In genomic region chr19:44903602-44904425, GRCh38 we compare ENCODE assay signal across 1 cellular context.
TF ChIP-seq lines count a peak whose summit lies in the region.

No MANE protein-coding gene starts in this region.

TF ChIP-seq in H1, 55 proteins besides CTCF, POLR2A, EP300 and RAD21:
- no peak for TF ChIP-seq ASH2L (IDR thresholded peaks at IDR 0.05; ENCODE audit: low read length)
- no peak for TF ChIP-seq RNF2 (IDR thresholded peaks at IDR 0.05; ENCODE audit: borderline replicate concordance, low read depth, low read length, missing control alignments, poor library complexity, severe bottlenecking)
- 0 out of 2 replicates have a peak, but pooled peaks have one; percentile 39 for TF ChIP-seq JUND (IDR thresholded peaks at IDR 0.05; ENCODE audit: low read length)
- TF ChIP-seq SP1 (IDR thresholded peaks at IDR 0.05; ENCODE audit: low read depth, low read length), result no peak
- TF ChIP-seq TCF12 (IDR thresholded peaks at IDR 0.05; ENCODE audit: low read depth, low read length), result no peak
- no peak for TF ChIP-seq KDM1A (IDR thresholded peaks at IDR 0.05; ENCODE audit: borderline replicate concordance, low read length)
- TF ChIP-seq CBX8 (IDR thresholded peaks at IDR 0.05; ENCODE audit: borderline replicate concordance, low read depth, low read length), result no peak
- no peak for TF ChIP-seq GABPA (IDR thresholded peaks at IDR 0.05; ENCODE audit: borderline replicate concordance, insufficient read depth, low read length)
- TF ChIP-seq SP4 (IDR thresholded peaks at IDR 0.05; ENCODE audit: low read length), result no peak
- no peak for TF ChIP-seq BCL11A (IDR thresholded peaks at IDR 0.05; ENCODE audit: low read depth in 2 of 2, low read length in 2 of 2)
- TF ChIP-seq SRF (IDR thresholded peaks at IDR 0.05; ENCODE audit: low read depth, low read length), result no peak
- TF ChIP-seq EZH2 (IDR thresholded peaks at IDR 0.05; ENCODE audit: low read depth, low read length, severe bottlenecking), result no peak
- no peak for TF ChIP-seq TBP (IDR thresholded peaks at IDR 0.05; ENCODE audit: low read depth, low read length)
- TF ChIP-seq BRCA1 (IDR thresholded peaks at IDR 0.05; ENCODE audit: low read depth, low read length), result no peak
- peak; percentile 27 for TF ChIP-seq TAF7 (optimal IDR thresholded peaks at IDR 0.05; ENCODE audit: borderline replicate concordance, low read depth, low read length)
- no peak for TF ChIP-seq HDAC6 (IDR thresholded peaks at IDR 0.05; ENCODE audit: low read depth, low read length)
- TF ChIP-seq SIX5 (IDR thresholded peaks at IDR 0.05; ENCODE audit: low read depth, low read length), result no peak
- no peak for TF ChIP-seq NANOG (IDR thresholded peaks at IDR 0.05; ENCODE audit: insufficient read depth, low read depth, low read length, poor library complexity, severe bottlenecking)
- TF ChIP-seq RFX5 (IDR thresholded peaks at IDR 0.05; ENCODE audit: borderline replicate concordance, low read depth, low read length), result no peak
- no peak for TF ChIP-seq CBX5 (IDR thresholded peaks at IDR 0.05; ENCODE audit: low read depth, low read length)
- no peak for TF ChIP-seq ATF3 (IDR thresholded peaks at IDR 0.05; ENCODE audit: insufficient read depth, low read depth, low read length)
- TF ChIP-seq GTF2F1 (IDR thresholded peaks at IDR 0.05; ENCODE audit: borderline replicate concordance, low read depth, low read length), result no peak
- TF ChIP-seq SAP30 (IDR thresholded peaks at IDR 0.05; ENCODE audit: insufficient read depth, insufficient replicate concordance, low read length), result no peak
- no peak for TF ChIP-seq CTBP2 (IDR thresholded peaks at IDR 0.05; ENCODE audit: borderline replicate concordance, insufficient read depth, insufficient read length, low read length)
- TF ChIP-seq YY1 (IDR thresholded peaks at IDR 0.05; ENCODE audit: low read depth, low read length), result no peak
- no peak for TF ChIP-seq CHD2 (IDR thresholded peaks at IDR 0.05; ENCODE audit: low read length)
- TF ChIP-seq NRF1 (IDR thresholded peaks at IDR 0.05; ENCODE audit: low read depth, low read length), result no peak
- no peak for TF ChIP-seq CHD7 (IDR thresholded peaks at IDR 0.05; ENCODE audit: insufficient replicate concordance, low read length)
- no peak for TF ChIP-seq RBBP5 (IDR thresholded peaks at IDR 0.05; ENCODE audit: borderline replicate concordance, low read depth, low read length)
- TF ChIP-seq FOSL1 (IDR thresholded peaks at IDR 0.05; ENCODE audit: insufficient read depth, low read depth, low read length), result no peak
- no peak for TF ChIP-seq RXRA (IDR thresholded peaks at IDR 0.05; ENCODE audit: insufficient read depth, low read depth, low read length)
- no peak for TF ChIP-seq MAFK (IDR thresholded peaks at IDR 0.05; ENCODE audit: low read depth, low read length)
- TF ChIP-seq ATF2 (IDR thresholded peaks at IDR 0.05; ENCODE audit: low read length), result no peak
- peak; percentile 42 for TF ChIP-seq MAX (IDR thresholded peaks at IDR 0.05)
- no peak for TF ChIP-seq POU5F1 (IDR thresholded peaks at IDR 0.05; ENCODE audit: low read depth, low read length)
- peak in 1 of 2 experiments; percentile 53; a peak in 1 of 4 replicates for TF ChIP-seq SIN3A (conservative IDR thresholded peaks at IDR 0.05 in 1 of 2, IDR thresholded peaks at IDR 0.05 in 1 of 2; ENCODE audit: low read depth in 1 of 2, low read length in 2 of 2)
- no peak for TF ChIP-seq SIRT6 (IDR thresholded peaks at IDR 0.05; ENCODE audit: low read length)
- no peak for TF ChIP-seq KDM5A (IDR thresholded peaks at IDR 0.05; ENCODE audit: low read length)
- TF ChIP-seq TEAD4 (IDR thresholded peaks at IDR 0.05; ENCODE audit: low read depth, low read length), result no peak
- TF ChIP-seq CREB1 (IDR thresholded peaks at IDR 0.05), result no peak
- no peak for TF ChIP-seq KDM4A (IDR thresholded peaks at IDR 0.05; ENCODE audit: low read depth, low read length, severe bottlenecking)
- TF ChIP-seq CEBPB (IDR thresholded peaks at IDR 0.05; ENCODE audit: low read depth, low read length), result no peak
- TF ChIP-seq ZNF274 (IDR thresholded peaks at IDR 0.05; ENCODE audit: borderline replicate concordance, extremely low read depth, low read length), result no peak
- TF ChIP-seq POLR2AphosphoS5 (IDR thresholded peaks at IDR 0.05; ENCODE audit: low read depth, low read length), result peak; percentile 37; the same call in 1 of the 2 replicates
- no peak for TF ChIP-seq CHD1 (IDR thresholded peaks at IDR 0.05; ENCODE audit: low read depth, low read length)
- TF ChIP-seq SUZ12 (IDR thresholded peaks at IDR 0.05; ENCODE audit: low read length), result no peak
- TF ChIP-seq JUN (IDR thresholded peaks at IDR 0.05; ENCODE audit: low read depth, low read length), result no peak
- 0 out of 2 replicates have a peak, but pooled peaks have one; percentile 13 for TF ChIP-seq USF2 (IDR thresholded peaks at IDR 0.05; ENCODE audit: low read length)
- no peak for TF ChIP-seq E2F6 (IDR thresholded peaks at IDR 0.05)
- TF ChIP-seq BACH1 (IDR thresholded peaks at IDR 0.05; ENCODE audit: low read length), result no peak
- no peak for TF ChIP-seq EGR1 (IDR thresholded peaks at IDR 0.05; ENCODE audit: borderline replicate concordance, low read depth, low read length)
- no peak for TF ChIP-seq SP2 (IDR thresholded peaks at IDR 0.05; ENCODE audit: low read length)
- no peak for TF ChIP-seq PHF8 (conservative IDR thresholded peaks at IDR 0.05; ENCODE audit: low read depth, low read length)
- no peak for TF ChIP-seq HDAC2 (IDR thresholded peaks at IDR 0.05; ENCODE audit: borderline replicate concordance in 1 of 2, low read depth in 2 of 2, low read length in 2 of 2)
- 0 out of 2 replicates have a peak, but pooled peaks have one; percentile 14 for TF ChIP-seq TAF1 (IDR thresholded peaks at IDR 0.05; ENCODE audit: low read depth, low read length)
TF ChIP-seq in H1: peak in this region for 7.
